Comparison of ENCODE assay signal across 28 cellular contexts in the genomic region with DNA sequence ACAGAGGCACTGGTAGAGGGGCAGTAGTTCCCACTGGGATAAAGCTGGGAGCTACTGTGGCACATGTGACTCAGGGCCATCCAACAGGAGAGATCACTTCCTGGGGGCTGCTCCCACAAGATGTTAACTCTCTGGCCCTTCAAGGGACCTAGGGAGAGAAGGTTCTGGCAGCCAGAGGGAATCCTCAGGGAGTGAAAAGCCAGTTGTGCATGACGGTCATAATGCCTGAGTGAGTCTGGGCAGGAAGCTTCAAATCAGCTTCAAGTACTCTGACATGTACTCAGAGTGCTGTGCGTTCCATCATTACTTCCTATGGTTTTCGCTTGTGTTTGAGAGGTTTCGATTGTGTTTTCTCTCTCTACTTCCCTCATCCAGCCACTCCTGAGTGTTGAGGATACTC.
"Had no signal": no experiment of that assay in that cellular context is flagged by ENCODE, and none has a peak within 500 bp of the region (broad histone marks: within the 10 kb centered on the region; RNA-seq: fewer than 3 reads in every experiment).

No MANE protein-coding gene starts in this region.

- H3K27me3 ChIP-seq: esophagus squamous epithelium, heart right ventricle, left lung, ovary, right lobe of liver, suprapubic skin had no signal

- H3K27ac ChIP-seq: coronary artery, esophagus squamous epithelium, heart right ventricle, left lung, ovary, right lobe of liver, suprapubic skin had no signal

- H3K36me3 ChIP-seq: esophagus squamous epithelium, heart right ventricle, left lung, ovary, right lobe of liver, suprapubic skin had no signal

- DNase-seq: dermis blood vessel endothelial cell; effector memory CD4-positive, alpha-beta T cell; erythroblast; esophagus squamous epithelium; foreskin melanocyte; glutamatergic neuron; heart right ventricle; hippocampal formation; left lung; mesenchymal stem cell; mucosa of descending colon; naive B cell; occipital lobe; ovary; posterior cingulate gyrus; right lobe of liver; small intestine; stimulated activated CD4-positive, alpha-beta T cell treated with anti-CD3 and anti-CD28 coated beads, Interleukin-15, amount 100 ng/mL, for 24 hours; stimulated activated CD4-positive, alpha-beta T cell treated with anti-CD3 and anti-CD28 coated beads, Interleukin-2, amount 100 ng/mL, for 48 hours; stimulated activated naive CD4-positive, alpha-beta T cell; stimulated activated naive CD8-positive, alpha-beta T cell treated with anti-CD3 and anti-CD28 coated beads, Interleukin-15, amount 100 ng/mL, for 72 hours; trophoblast cell had no signal

- H3K4me1 Mint-ChIP-seq: mesothelial cell of epicardium; naive B cell; nephron; stimulated activated naive CD8-positive, alpha-beta T cell treated with anti-CD3 and anti-CD28 coated beads, Interleukin-15, amount 100 ng/mL, for 72 hours had no signal

- H3K9me3 ChIP-seq: ovary, right lobe of liver had no signal

- FAIRE-seq: endothelial cell of umbilical vein, islet of Langerhans, small intestine had no signal

- H3K4me3 Mint-ChIP-seq: mesothelial cell of epicardium; naive B cell; nephron; stimulated activated naive CD8-positive, alpha-beta T cell treated with anti-CD3 and anti-CD28 coated beads, Interleukin-15, amount 100 ng/mL, for 72 hours had no signal

- H3K4me3 ChIP-seq: coronary artery, esophagus squamous epithelium, heart right ventricle, left lung, mucosa of descending colon, ovary, right lobe of liver, suprapubic skin had no signal

- H3K27ac Mint-ChIP-seq: mesothelial cell of epicardium; naive B cell; nephron; stimulated activated naive CD8-positive, alpha-beta T cell treated with anti-CD3 and anti-CD28 coated beads, Interleukin-15, amount 100 ng/mL, for 72 hours had no signal

- H3K4me1 ChIP-seq: esophagus squamous epithelium, heart right ventricle, left lung, right lobe of liver, suprapubic skin had no signal

- H3K27me3 Mint-ChIP-seq: naive B cell; stimulated activated naive CD8-positive, alpha-beta T cell treated with anti-CD3 and anti-CD28 coated beads, Interleukin-15, amount 100 ng/mL, for 72 hours had no signal

- ATAC-seq: heart right ventricle; left lung; mucosa of descending colon; right lobe of liver; stimulated activated naive CD8-positive, alpha-beta T cell treated with anti-CD3 and anti-CD28 coated beads, Interleukin-15, amount 100 ng/mL, for 72 hours had no signal

- H3K36me3 Mint-ChIP-seq: mesothelial cell of epicardium, naive B cell had no signal
